24 cellular contexts compared by ENCODE assay signal in the genomic region with DNA sequence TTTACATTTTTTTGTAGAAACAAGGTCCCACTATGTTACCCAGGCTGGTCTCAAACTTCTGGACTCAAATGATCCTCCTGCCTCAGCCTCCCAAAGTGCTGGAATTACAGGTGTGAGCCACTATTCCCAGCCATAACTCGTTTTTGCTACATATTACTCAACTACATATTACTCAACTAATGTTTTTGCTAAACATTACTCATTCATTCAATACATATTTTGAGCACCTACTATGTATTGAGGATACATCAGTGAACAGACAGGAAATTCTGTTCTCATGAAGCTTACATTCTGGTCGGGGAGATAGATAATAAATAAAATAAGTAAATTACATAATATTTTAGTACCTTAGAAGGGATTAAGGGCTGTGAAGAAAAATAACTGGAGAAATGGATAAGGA.
"Had no signal": no experiment of that assay in that cellular context is flagged by ENCODE, and none has a peak within 500 bp of the region (broad histone marks: within the 10 kb centered on the region; RNA-seq: fewer than 3 reads in every experiment).

No MANE protein-coding gene starts in this region.

- H3K4me3 ChIP-seq: gastrocnemius medialis, lung, prostate gland, right atrium auricular region, smooth muscle cell, suprapubic skin, transverse colon, vagina had no signal

- ATAC-seq: effector memory CD8-positive, alpha-beta T cell; gastrocnemius medialis; left lobe of liver; naive thymus-derived CD4-positive, alpha-beta T cell; sciatic nerve; stimulated activated naive CD8-positive, alpha-beta T cell treated with anti-CD3 and anti-CD28 coated beads, Interleukin-15, amount 100 ng/mL, for 72 hours had no signal

- H3K4me1 ChIP-seq: gastrocnemius medialis, prostate gland, right atrium auricular region, transverse colon had no signal

- H3K9me3 ChIP-seq: gastrocnemius medialis, prostate gland, right atrium auricular region, suprapubic skin, transverse colon, vagina had no signal

- H3K27ac ChIP-seq: gastrocnemius medialis, prostate gland, right atrium auricular region, suprapubic skin, transverse colon, vagina had no signal

- H3K4me2 ChIP-seq: smooth muscle cell had no signal

- H3K36me3 ChIP-seq: gastrocnemius medialis, prostate gland, right atrium auricular region, suprapubic skin, transverse colon, vagina had no signal

- H3K27me3 ChIP-seq: gastrocnemius medialis, right atrium auricular region, suprapubic skin, transverse colon, vagina had no signal

- DNase-seq: cortex of kidney; effector memory CD8-positive, alpha-beta T cell; gastrocnemius medialis; head of caudate nucleus; kidney; mesenchymal stem cell; naive thymus-derived CD4-positive, alpha-beta T cell; nephron progenitor cell; nucleus accumbens; stimulated activated CD4-positive, alpha-beta T cell treated with anti-CD3 and anti-CD28 coated beads, Interleukin-12 subunit alpha, Interleukin-12 subunit beta, amount 100 ng/mL, for 4 hours; stimulated activated CD4-positive, alpha-beta T cell treated with anti-CD3 and anti-CD28 coated beads, Interleukin-1b, Interleukin-23, amount 100 ng/mL, for 48 hours; stimulated activated CD4-positive, alpha-beta T cell treated with anti-CD3 and anti-CD28 coated beads, Interleukin-4, amount 100 ng/mL, for 1 hour; stimulated activated CD8-positive, alpha-beta memory T cell treated with anti-CD3 and anti-CD28 coated beads, Interleukin-4, amount 100 ng/mL, for 48 hours; stimulated activated naive CD4-positive, alpha-beta T cell; stimulated activated naive CD8-positive, alpha-beta T cell treated with anti-CD3 and anti-CD28 coated beads, Interleukin-15, amount 100 ng/mL, for 72 hours; transverse colon had no signal
